ENCODE assay signal across 1 cellular context in genomic region chr1:155171836-155172731, GRCh38.
A peak's percentile ranks its signal among the peaks of the same experiment; 100 is the strongest.
TF ChIP-seq lines count a peak whose summit lies in the region.

No MANE protein-coding gene starts in this region.

TF ChIP-seq in A549, 52 proteins besides CTCF, POLR2A, EP300 and RAD21 (continued from another document):
- TF ChIP-seq REST (IDR thresholded peaks at IDR 0.05) = no peak
- peak; percentile 68 for TF ChIP-seq MAFK (IDR thresholded peaks at IDR 0.05; ENCODE audit: partially characterized antibody)
- TF ChIP-seq POLR2AphosphoS2 (conservative IDR thresholded peaks at IDR 0.05; ENCODE audit: low read length) = no peak
- no peak for TF ChIP-seq NR3C1 (IDR thresholded peaks at IDR 0.05)
- no peak for TF ChIP-seq SREBF2 (IDR thresholded peaks at IDR 0.05)
- TF ChIP-seq RARB (CRISPR knock-in tag; IDR thresholded peaks at IDR 0.05) = no peak
- peak; percentile 14; the same call in 1 of the 2 replicates for TF ChIP-seq MAX (IDR thresholded peaks at IDR 0.05)
- TF ChIP-seq ZNF302 (CRISPR knock-in tag; IDR thresholded peaks at IDR 0.05) = no peak
TF ChIP-seq in A549: peak in this region for 2.
